In genomic region chr13:46386426-46386995, GRCh38 we compare ENCODE assay signal across 8 cellular contexts. TPM values are rescaled to one million over a fixed set of nuclear protein-coding genes. Genes with fewer than 3 reads are reported as not detected.
A peak's percentile ranks its signal among the peaks of the same experiment; 100 is the strongest.
DNase-seq lines count a peak whose midpoint lies in the region; ATAC-seq, FAIRE-seq and TF ChIP-seq lines count a peak whose summit lies in the region.

No MANE protein-coding gene starts in this region.

- H3K27ac ChIP-seq in kidney (ENCODE audit: low read depth in 2 of 2, low read length in 2 of 2), result no peak overlapping the region

- no peaks in the 10 kb centered on the region for H3K9me3 Mint-ChIP-seq in activated naive CD8-positive, alpha-beta T cell (ENCODE audit: low read depth)

- H3K4me3 Mint-ChIP-seq in activated naive CD8-positive, alpha-beta T cell, result peak overlapping the region; percentile 85

- H3K4me1 Mint-ChIP-seq in activated naive CD8-positive, alpha-beta T cell (ENCODE audit: low read depth), result peaks cover 34% of the 10 kb centered on the region

- no peak for TF ChIP-seq CTCF in kidney (IDR thresholded peaks at IDR 0.05; ENCODE audit: borderline replicate concordance, extremely low read depth, insufficient read depth)

- peaks cover 0 to 8% of the 10 kb centered on the region in 2 donors for H3K4me1 ChIP-seq in kidney (ENCODE audit: control insufficient read depth in 1 of 2, insufficient read depth in 1 of 2, low read depth in 1 of 2, low read length in 2 of 2)

- H3K9me3 ChIP-seq in kidney (ENCODE audit: control insufficient read depth in 1 of 2, low read length in 2 of 2), result no peaks in the 10 kb centered on the region

- peaks cover 20% of the 10 kb centered on the region for H3K27me3 Mint-ChIP-seq in activated naive CD8-positive, alpha-beta T cell

- no peak for FAIRE-seq in kidney (lab: Jason Lieb, UNC)

- no peak for DNase-seq in kidney
- DNase-seq in stimulated activated naive CD8-positive, alpha-beta T cell treated with anti-CD3 and anti-CD28 coated beads, Interleukin-15, Interleukin-2, amounts not matched to agents 100 U/mL and 50 U/mL, for 24 hours, result no peak
- no peak for DNase-seq in stimulated activated CD4-positive, alpha-beta T cell treated with anti-CD3 and anti-CD28 coated beads, Interleukin-15, amount 100 ng/mL, for 24 hours
- DNase-seq in LoVo (ENCODE audit: low spot score), result no peak
- DNase-seq in NCI-H1417 treated with DMSO at 0.1 percent for 48 hours (lab: John Stamatoyannopoulos, UW), result no peak
- no peak for DNase-seq in NOMO-1 treated with DMSO at 0.1 percent for 48 hours (lab: John Stamatoyannopoulos, UW; ENCODE audit: unreplicated experiment)

- no peak overlapping the region for H3K9ac ChIP-seq in kidney (ENCODE audit: low read length in 2 of 2)

- peak; percentile 3 for ATAC-seq in HG03045 (IDR thresholded peaks at IDR 0.05; ENCODE audit: unreplicated experiment)
- ATAC-seq in stimulated activated naive CD8-positive, alpha-beta T cell treated with anti-CD3 and anti-CD28 coated beads, Interleukin-15, Interleukin-2, amounts not matched to agents 100 U/mL and 50 U/mL, for 24 hours, result peak; percentile 3

- no peaks in the 10 kb centered on the region for H3K36me3 Mint-ChIP-seq in activated naive CD8-positive, alpha-beta T cell

- no peaks in the 10 kb centered on the region for H3K36me3 ChIP-seq in kidney (ENCODE audit: control insufficient read depth in 1 of 2, insufficient read depth in 2 of 2, low read length in 2 of 2)

- peak overlapping the region; percentile 37 to 54 for H3K4me3 ChIP-seq in kidney (ENCODE audit: low read length in 2 of 2)

- intact Hi-C loops in kidney (cut with DNase I), result no loop called here

- H3K27ac Mint-ChIP-seq in activated naive CD8-positive, alpha-beta T cell, result no peak overlapping the region

RNA-seq across cellular contexts. Expression of gene RUBCNL, which starts 0.5 kb away (rescaled TPM):
- 4.6 TPM for total RNA-seq in kidney
- polyA plus RNA-seq in kidney (ENCODE audit: insufficient read depth, low read depth, low replicate concordance), result 0.54 TPM
